In the genomic region with DNA sequence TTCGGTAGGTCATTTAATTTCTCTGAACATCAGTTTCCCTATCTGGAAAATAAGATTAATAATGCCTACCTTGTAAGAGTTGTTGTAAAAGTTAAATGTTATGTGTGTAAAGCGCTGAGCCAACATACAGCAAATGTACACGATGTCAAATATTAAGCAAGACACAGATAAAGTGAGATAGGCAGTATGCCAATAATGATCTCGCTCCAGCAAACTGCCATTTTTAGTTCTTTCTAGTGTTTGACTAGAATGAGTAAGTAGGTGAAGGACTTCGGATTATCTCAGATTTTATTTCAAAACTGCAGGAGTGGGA, we compare ENCODE assay signal across 8 cellular contexts. TPM values are rescaled to one million over a fixed set of nuclear protein-coding genes. Genes with fewer than 3 reads are reported as not detected.
A peak's percentile ranks its signal among the peaks of the same experiment; 100 is the strongest.
DNase-seq lines count a peak whose midpoint lies in the region; ATAC-seq and TF ChIP-seq lines count a peak whose summit lies in the region.

No MANE protein-coding gene starts in this region.

- H3K27me3 ChIP-seq in mammary epithelial cell (ENCODE audit: insufficient read depth, low read length) (no peaks in the 10 kb centered on the region), muscle layer of colon (ENCODE audit: control insufficient read depth in 1 of 2, insufficient read depth in 2 of 2, low read length in 2 of 2) (no peaks in the 10 kb centered on the region)

- intact Hi-C loops in mammary epithelial cell (cut with micrococcal nuclease), result loop anchor here (2.0 kb wide), 1 partner anchor 14 kb away; no protein-coding TSS in a partner anchor

- H3K9ac ChIP-seq in mammary epithelial cell (ENCODE audit: insufficient read depth, low read length), result peak overlapping the region; percentile 96
- H3K9ac ChIP-seq in muscle layer of colon (ENCODE audit: low read length), result peak overlapping the region; percentile 86

- peak overlapping the region; percentile 97 for H3K27ac ChIP-seq in mammary epithelial cell (ENCODE audit: insufficient read depth, low read depth, low read length)
- peak overlapping the region; percentile 73 for H3K27ac ChIP-seq in muscle layer of colon (ENCODE audit: low read depth, low read length)

- peak overlapping the region; percentile 87 to 100 (median 90) for H3K4me3 ChIP-seq in mammary epithelial cell (replicated peaks in 1 of 3; ENCODE audit: insufficient read depth in 1 of 3, low read depth in 2 of 3, low read length in 3 of 3)
- H3K4me3 ChIP-seq in muscle layer of colon (ENCODE audit: low read depth in 1 of 2, low read length in 2 of 2), result peak overlapping the region; percentile 83 to 99

- no TSS peak for BruUV-seq in mammary epithelial cell (replicated peaks; lab: Mats Ljungman, UMichigan)

- H3K79me2 ChIP-seq in mammary epithelial cell (ENCODE audit: insufficient read depth, low read length), result peaks cover 45% of the 10 kb centered on the region

- H3K36me3 ChIP-seq in mammary epithelial cell (ENCODE audit: insufficient read depth, low read length) (no peaks in the 10 kb centered on the region), muscle layer of colon (ENCODE audit: insufficient read depth, low read length) (no peaks in the 10 kb centered on the region)

- no peaks in the 10 kb centered on the region for H3K27me3 Mint-ChIP-seq in activated T-cell treated with anti-CD3 and anti-CD28 coated beads, Interleukin-2, amount 50 U/mL, for 4 hours (ENCODE audit: low read depth)

- CTCF ChIA-PET in mammary epithelial cell (lab: Charles Lee; ENCODE audit: low non-redundant PET), result interaction anchor here (0.7 kb wide), 1 partner anchor 98 kb away, joined by 3 read pairs; no protein-coding TSS in a partner anchor

- H3K4me1 ChIP-seq in mammary epithelial cell (ENCODE audit: insufficient read depth, low read length) (peaks cover 8% of the 10 kb centered on the region), muscle layer of colon (ENCODE audit: insufficient read depth, low read length) (peaks cover 16% of the 10 kb centered on the region)

- H3K4me1 Mint-ChIP-seq in activated T-cell treated with anti-CD3 and anti-CD28 coated beads, Interleukin-2, amount 50 U/mL, for 4 hours (ENCODE audit: low read depth), result peaks cover 54% of the 10 kb centered on the region

- no peak for ATAC-seq in activated T-cell treated with anti-CD3 and anti-CD28 coated beads, Interleukin-2, amount 50 U/mL, for 4 hours
- ATAC-seq in HG03521 (IDR thresholded peaks at IDR 0.05; ENCODE audit: unreplicated experiment), result peak; percentile 2

- in situ Hi-C loops in mammary epithelial cell (cut with MboI; ENCODE audit: low sequenced_read_pairs in 2 of 2), result loop anchor here in 1 of 2 donors (5.0 kb wide), 1 partner anchor 72 kb away; a partner anchor contains a TSS

- DNase-seq in activated T-cell treated with anti-CD3 and anti-CD28 coated beads, Interleukin-2, amount 50 U/mL, for 4 hours, result no peak
- DNase-seq in activated T-cell treated with anti-CD3 and anti-CD28 coated beads for 4 hours (no peak), mammary epithelial cell (no peak), DMS53 treated with DMSO at 0.1 percent for 48 hours (lab: John Stamatoyannopoulos, UW; ENCODE audit: unreplicated experiment) (no peak), NCI-H2081 (lab: John Stamatoyannopoulos, UW) (no peak)
- no peak for DNase-seq in stimulated activated CD4-positive, alpha-beta T cell treated with anti-CD3 and anti-CD28 coated beads, Interleukin-4, amount 100 ng/mL, for 1 hour

- peak overlapping the region; percentile 98 for H2AFZ ChIP-seq in mammary epithelial cell (ENCODE audit: low read depth, low read length)

- no peaks in the 10 kb centered on the region for H4K20me1 ChIP-seq in mammary epithelial cell (ENCODE audit: insufficient read depth, low read length)

- H3K4me3 Mint-ChIP-seq in activated T-cell treated with anti-CD3 and anti-CD28 coated beads, Interleukin-2, amount 50 U/mL, for 4 hours, result peak overlapping the region; percentile 99

- H3K4me2 ChIP-seq in mammary epithelial cell (ENCODE audit: insufficient read depth, low read depth, low read length), result peak overlapping the region; percentile 87

- H3K36me3 Mint-ChIP-seq in activated T-cell treated with anti-CD3 and anti-CD28 coated beads, Interleukin-2, amount 50 U/mL, for 4 hours (ENCODE audit: insufficient read depth), result peaks cover 4% of the 10 kb centered on the region

- 13% methylated on average over 5 of the region's 5 CpGs for WGBS in mammary epithelial cell (ENCODE audit: low coverage, missing lambda C conversion rate)

- TF ChIP-seq CTCF in mammary epithelial cell (conservative IDR thresholded peaks at IDR 0.05 in 1 of 2, IDR thresholded peaks at IDR 0.05 in 1 of 2; ENCODE audit: extremely low read depth in 1 of 2, insufficient read depth in 1 of 2, low read depth in 1 of 2, low read length in 2 of 2), result no peak

- H3K9me3 Mint-ChIP-seq in activated T-cell treated with anti-CD3 and anti-CD28 coated beads, Interleukin-2, amount 50 U/mL, for 4 hours, result no peaks in the 10 kb centered on the region

- H3K9me3 ChIP-seq in mammary epithelial cell (replicated peaks; ENCODE audit: insufficient read depth, low read length) (no peaks in the 10 kb centered on the region), muscle layer of colon (ENCODE audit: low read length) (no peaks in the 10 kb centered on the region)

- dilution Hi-C loops in mammary epithelial cell (cut with HindIII; ENCODE audit: low sequenced_read_pairs), result no loop called here

RNA-seq across cellular contexts. Expression of a gene that starts 0.8 kb away (rescaled TPM):
- 10 to 100 TPM; 30.1 to 41.7 (median 35.2) TPM for total RNA-seq in activated T-cell treated with anti-CD3 and anti-CD28 coated beads, Interleukin-2, amount 50 U/mL, for 4 hours
- total RNA-seq in mammary epithelial cell, result 10 to 100 TPM; 73.0 to 85.0 TPM
- polyA plus RNA-seq in mammary epithelial cell, result 69.0 TPM
- 46.9 TPM for polyA minus RNA-seq in mammary epithelial cell
